14 cellular contexts compared by ENCODE assay signal in genomic region chr14:26008290-26008689, GRCh38.
DNase-seq lines count a peak whose midpoint lies in the region; ATAC-seq and TF ChIP-seq lines count a peak whose summit lies in the region.
"Had no signal": no experiment of that assay in that cellular context is flagged by ENCODE, and none has a peak within 500 bp of the region (broad histone marks: within the 10 kb centered on the region; RNA-seq: fewer than 3 reads in every experiment).

No MANE protein-coding gene starts in this region.

- H3K4me3 ChIP-seq in OCI-LY1 (ENCODE audit: low read depth, low read length, poor library complexity, severe bottlenecking) (no peak overlapping the region), fibroblast of mammary gland (ENCODE audit: control insufficient read depth, low read depth, low read length) (no peak overlapping the region), upper lobe of left lung (no peak overlapping the region)
- H3K4me3 ChIP-seq: coronary artery, heart left ventricle, psoas muscle had no signal

- H3K36me3 ChIP-seq in OCI-LY1 (ENCODE audit: insufficient read depth, low read length) (no peaks in the 10 kb centered on the region), upper lobe of left lung (no peaks in the 10 kb centered on the region)
- H3K36me3 ChIP-seq: heart left ventricle had no signal

- no peaks in the 10 kb centered on the region for H3K9me3 ChIP-seq in OCI-LY1 (ENCODE audit: low read length)
- no peaks in the 10 kb centered on the region for H3K9me3 ChIP-seq in upper lobe of left lung

- peak; percentile 46 for TF ChIP-seq CTCF in OCI-LY1 (IDR thresholded peaks at IDR 0.05; ENCODE audit: low read length)
- peak; percentile 63 for TF ChIP-seq CTCF in fibroblast of mammary gland (conservative IDR thresholded peaks at IDR 0.05; ENCODE audit: control insufficient read depth, insufficient read depth, low read depth, low read length)
- no peak for TF ChIP-seq CTCF in upper lobe of left lung (IDR thresholded peaks at IDR 0.05)

- H2AFZ ChIP-seq in OCI-LY1 (ENCODE audit: low read length), result no peak overlapping the region

- 42 to 58% methylated on average over 2 of the region's 2 CpGs for WGBS in upper lobe of left lung, 2 donors

- no peak overlapping the region for H3K9ac ChIP-seq in OCI-LY1 (ENCODE audit: low read length)

- DNase-seq in NCI-H1436 (lab: John Stamatoyannopoulos, UW), result peak; percentile 1
- no peak for DNase-seq in NCI-H1436 treated with DMSO at 0.1 percent for 48 hours (lab: John Stamatoyannopoulos, UW)
- peak; percentile 65 for DNase-seq in fibroblast of mammary gland (ENCODE audit: low read depth)
- peak; percentile 8 for DNase-seq in renal cortical epithelial cell (ENCODE audit: low read depth)
- DNase-seq in upper lobe of left lung, result no peak
- no peak for DNase-seq in DMS153 treated with DMSO at 0.1 percent for 48 hours (lab: John Stamatoyannopoulos, UW; ENCODE audit: unreplicated experiment)
- DNase-seq: activated CD8-positive, alpha-beta T cell treated with anti-CD3 and anti-CD28 coated beads for 36 hours; DMS153; heart left ventricle; NCI-H774; psoas muscle had no signal

- no peaks in the 10 kb centered on the region for H3K9me2 ChIP-seq in OCI-LY1 (ENCODE audit: low read depth, low read length)

- H3K27ac ChIP-seq in OCI-LY1 (ENCODE audit: low read depth, low read length, poor library complexity, severe bottlenecking), result no peak overlapping the region
- H3K27ac ChIP-seq in upper lobe of left lung, result no peak overlapping the region
- H3K27ac ChIP-seq: coronary artery, heart left ventricle, psoas muscle had no signal

- H3K4me1 ChIP-seq in OCI-LY1 (ENCODE audit: insufficient read depth, low read length, severe bottlenecking) (no peaks in the 10 kb centered on the region), upper lobe of left lung (no peaks in the 10 kb centered on the region)
- H3K4me1 ChIP-seq: heart left ventricle, psoas muscle had no signal

- no peak for TF ChIP-seq POLR2A in upper lobe of left lung (IDR thresholded peaks at IDR 0.05)

- H3K79me2 ChIP-seq in OCI-LY1 (ENCODE audit: insufficient read depth, low read length), result no peaks in the 10 kb centered on the region

- no peak overlapping the region for H3K4me2 ChIP-seq in OCI-LY1 (ENCODE audit: low read length)

- no peaks in the 10 kb centered on the region for H4K20me1 ChIP-seq in OCI-LY1 (ENCODE audit: insufficient read depth, low read length)

- no peaks in the 10 kb centered on the region for H3F3A ChIP-seq in OCI-LY1 (ENCODE audit: insufficient read depth, low read length)

- ATAC-seq in upper lobe of left lung (ENCODE audit: low FRiP score in 2 of 2) (no peak), HG02885 (IDR thresholded peaks at IDR 0.05; ENCODE audit: poor library complexity, unreplicated experiment) (no peak)
- ATAC-seq: activated CD8-positive, alpha-beta T cell treated with anti-CD3 and anti-CD28 coated beads for 36 hours; heart left ventricle; psoas muscle had no signal

- H3K27me3 ChIP-seq in OCI-LY1 (ENCODE audit: insufficient read depth, low read length) (no peaks in the 10 kb centered on the region), upper lobe of left lung (no peaks in the 10 kb centered on the region)
- H3K27me3 ChIP-seq: heart left ventricle had no signal

- TF ChIP-seq EP300 in upper lobe of left lung (IDR thresholded peaks at IDR 0.05), result no peak

Comparison
In these comparisons a context has a peak if more than half of its experiments do, and no peak if none do; other contexts are left out.
1. DNase-seq: peak in NCI-H1436 (single experiment), fibroblast of mammary gland (single experiment) and renal cortical epithelial cell (single experiment); none in NCI-H1436 treated with DMSO at 0.1 percent for 48 hours (single experiment), upper lobe of left lung (0 of 2) and DMS153 treated with DMSO at 0.1 percent for 48 hours (single experiment).
2. CTCF ChIP-seq: peak in OCI-LY1 (single experiment) and fibroblast of mammary gland (single experiment); none in upper lobe of left lung (0 of 6).